ENCODE assay signal across 12 cellular contexts in genomic region chr2:85761512-85761944, GRCh38. TPM values are rescaled to one million over a fixed set of nuclear protein-coding genes. Genes with fewer than 3 reads are reported as not detected.
"Had no signal": no experiment of that assay in that cellular context is flagged by ENCODE, and none has a peak within 500 bp of the region (broad histone marks: within the 10 kb centered on the region; RNA-seq: fewer than 3 reads in every experiment).

No MANE protein-coding gene starts in this region.

- H3K27me3 ChIP-seq: sigmoid colon had no signal

- DNase-seq: activated CD4-positive, alpha-beta T cell treated with anti-CD3 and anti-CD28 coated beads, Interleukin-2, amount 50 U/mL, for 4 hours; activated CD4-positive, CD25-positive, alpha-beta regulatory T cell treated with anti-CD3 and anti-CD28 coated beads, Interleukin-2, amount 50 U/mL, for 72 hours; activated gamma-delta T cell treated with Interleukin-2 at 50 U/mL for 16 hours; activated naive CD8-positive, alpha-beta T cell treated with anti-CD3 and anti-CD28 coated beads, Interleukin-2, amount 10 ng/mL, durations not matched to agents 7 days and 5 days; activated T-cell treated with anti-CD3 and anti-CD28 coated beads, Interleukin-2, amount 50 U/mL, for 48 hours; anterior cingulate cortex; foreskin melanocyte; islet precursor cell; left lung; sigmoid colon; stimulated activated CD4-positive, alpha-beta T cell treated with anti-CD3 and anti-CD28 coated beads, Interleukin-2, amount 100 ng/mL, for 48 hours; stimulated activated naive CD4-positive, alpha-beta T cell treated with Interleukin-2 at 50 U/mL for 16 hours had no signal

- H3K4me3 ChIP-seq: left lung, sigmoid colon had no signal

- H3K4me3 Mint-ChIP-seq: activated naive CD8-positive, alpha-beta T cell treated with anti-CD3 and anti-CD28 coated beads, Interleukin-2, amount 10 ng/mL, durations not matched to agents 7 days and 5 days had no signal

- H3K9me3 Mint-ChIP-seq: activated naive CD8-positive, alpha-beta T cell treated with anti-CD3 and anti-CD28 coated beads, Interleukin-2, amount 10 ng/mL, durations not matched to agents 7 days and 5 days had no signal

- H3K9me3 ChIP-seq: left lung, sigmoid colon had no signal

- H3K27ac Mint-ChIP-seq: activated naive CD8-positive, alpha-beta T cell treated with anti-CD3 and anti-CD28 coated beads, Interleukin-2, amount 10 ng/mL, durations not matched to agents 7 days and 5 days had no signal

- H3K27ac ChIP-seq: left lung, sigmoid colon had no signal

- H3K36me3 Mint-ChIP-seq: activated naive CD8-positive, alpha-beta T cell treated with anti-CD3 and anti-CD28 coated beads, Interleukin-2, amount 10 ng/mL, durations not matched to agents 7 days and 5 days had no signal

- ATAC-seq: left lung had no signal

RNA-seq across cellular contexts. Expression of gene ATOH8, which starts 7.7 kb away (rescaled TPM):
- total RNA-seq: activated naive CD8-positive, alpha-beta T cell treated with anti-CD3 and anti-CD28 coated beads, Interleukin-2, amount 10 ng/mL, durations not matched to agents 7 days and 5 days had no signal
